ENCODE assay signal across 11 cellular contexts in the genomic region with DNA sequence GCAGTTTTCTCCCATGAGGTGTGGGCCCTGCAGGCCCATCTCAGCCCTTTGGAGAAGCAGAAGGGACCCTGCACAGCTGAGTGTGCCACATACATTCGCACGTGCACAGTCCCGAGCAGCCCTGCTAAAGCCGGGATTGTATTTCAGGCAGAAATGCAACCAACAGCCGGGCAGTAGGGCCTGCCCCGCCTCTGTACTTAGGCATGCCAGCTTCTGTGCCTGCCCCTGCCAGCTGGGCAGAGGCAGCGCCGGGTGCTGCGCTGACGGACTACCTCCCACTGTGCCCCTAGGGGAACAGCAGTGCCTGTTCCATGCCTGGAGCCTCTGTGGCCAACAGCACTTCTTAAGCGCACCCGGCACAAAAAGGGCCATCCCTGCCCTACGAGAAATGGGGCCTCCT.
DNase-seq lines count a peak whose midpoint lies in the region; ATAC-seq and TF ChIP-seq lines count a peak whose summit lies in the region.
"Had no signal": no experiment of that assay in that cellular context is flagged by ENCODE, and none has a peak within 500 bp of the region (broad histone marks: within the 10 kb centered on the region; RNA-seq: fewer than 3 reads in every experiment).

No MANE protein-coding gene starts in this region.

- H3K27me3 Mint-ChIP-seq in brain (no peaks in the 10 kb centered on the region), type B pancreatic cell (no peaks in the 10 kb centered on the region)
- H3K27me3 Mint-ChIP-seq in activated CD4-positive, alpha-beta T cell treated with anti-CD3 and anti-CD28 coated beads, Interleukin-2, amount 10 ng/mL, durations not matched to agents 24 days and 14 days: no peaks in the 10 kb centered on the region
- no peaks in the 10 kb centered on the region for H3K27me3 Mint-ChIP-seq in activated CD8-positive, alpha-beta T cell treated with anti-CD3 and anti-CD28 coated beads for 36 hours

- H3K9me3 ChIP-seq in liver (ENCODE audit: control insufficient read depth in 4 of 4, low read length in 3 of 4): no peaks in the 10 kb centered on the region

- TF ChIP-seq RAD21 in liver (IDR thresholded peaks at IDR 0.05): peak; percentile 29 to 64

- H3K27ac ChIP-seq in liver (ENCODE audit: low read depth in 1 of 2, low read length in 2 of 2) (no peak overlapping the region), substantia nigra (ENCODE audit: low read depth, low read length, poor library complexity, severe bottlenecking) (peak overlapping the region; percentile 80)

- H3K4me3 ChIP-seq in liver (ENCODE audit: low read depth in 1 of 3, low read length in 3 of 3): no peak overlapping the region

- TF ChIP-seq CTCF in brain (conservative IDR thresholded peaks at IDR 0.05) (no peak), liver (IDR thresholded peaks at IDR 0.05; ENCODE audit: low read depth, low read length, missing input control) (no peak), type B pancreatic cell (conservative IDR thresholded peaks at IDR 0.05) (no peak)
- TF ChIP-seq CTCF in activated CD8-positive, alpha-beta T cell treated with anti-CD3 and anti-CD28 coated beads for 36 hours (IDR thresholded peaks at IDR 0.05): no peak

- POLR2A ChIA-PET in activated CD8-positive, alpha-beta T cell treated with anti-CD3 and anti-CD28 coated beads for 36 hours (lab: Charles Lee): no interaction called here

- no peak overlapping the region for H3K9ac ChIP-seq in liver (ENCODE audit: low read depth in 1 of 2, low read length in 2 of 2)

- intact Hi-C loops in activated CD4-positive, alpha-beta T cell treated with anti-CD3 and anti-CD28 coated beads, Interleukin-2, amount 10 ng/mL, durations not matched to agents 24 days and 14 days (cut with micrococcal nuclease): no loop called here
- intact Hi-C loops in activated CD8-positive, alpha-beta T cell treated with anti-CD3 and anti-CD28 coated beads for 36 hours (cut with micrococcal nuclease): no loop called here

- peaks cover 15 to 65% (median 47%) of the 10 kb centered on the region in 4 donors for H3K4me1 ChIP-seq in liver (ENCODE audit: control insufficient read depth in 4 of 4, insufficient read depth in 4 of 4, low read length in 3 of 4)

- H3K27ac Mint-ChIP-seq in brain (peak overlapping the region in 4 of 5 experiments; percentile 89 to 96 (median 94)), type B pancreatic cell (no peak overlapping the region)
- H3K27ac Mint-ChIP-seq in activated CD4-positive, alpha-beta T cell treated with anti-CD3 and anti-CD28 coated beads, Interleukin-2, amount 10 ng/mL, durations not matched to agents 24 days and 14 days: no peak overlapping the region
- no peak overlapping the region for H3K27ac Mint-ChIP-seq in activated CD8-positive, alpha-beta T cell treated with anti-CD3 and anti-CD28 coated beads for 36 hours
- H3K27ac Mint-ChIP-seq: endodermal cell had no signal

- no peaks in the 10 kb centered on the region for H3K9me3 Mint-ChIP-seq in brain
- no peaks in the 10 kb centered on the region for H3K9me3 Mint-ChIP-seq in activated CD4-positive, alpha-beta T cell treated with anti-CD3 and anti-CD28 coated beads, Interleukin-2, amount 10 ng/mL, durations not matched to agents 24 days and 14 days
- H3K9me3 Mint-ChIP-seq in type B pancreatic cell: no peaks in the 10 kb centered on the region
- H3K9me3 Mint-ChIP-seq in activated CD8-positive, alpha-beta T cell treated with anti-CD3 and anti-CD28 coated beads for 36 hours: no peaks in the 10 kb centered on the region
- H3K9me3 Mint-ChIP-seq: endodermal cell had no signal

- H3K36me3 Mint-ChIP-seq in brain (peaks cover 5% of the 10 kb centered on the region), type B pancreatic cell (no peaks in the 10 kb centered on the region)
- peaks cover 10% of the 10 kb centered on the region for H3K36me3 Mint-ChIP-seq in activated CD4-positive, alpha-beta T cell treated with anti-CD3 and anti-CD28 coated beads, Interleukin-2, amount 10 ng/mL, durations not matched to agents 24 days and 14 days (ENCODE audit: low read depth)
- no peaks in the 10 kb centered on the region for H3K36me3 Mint-ChIP-seq in activated CD8-positive, alpha-beta T cell treated with anti-CD3 and anti-CD28 coated beads for 36 hours (ENCODE audit: low read depth)

- peaks cover 75% of the 10 kb centered on the region for H3K4me1 Mint-ChIP-seq in brain
- H3K4me1 Mint-ChIP-seq in activated CD4-positive, alpha-beta T cell treated with anti-CD3 and anti-CD28 coated beads, Interleukin-2, amount 10 ng/mL, durations not matched to agents 24 days and 14 days: peaks cover 16% of the 10 kb centered on the region
- peaks cover 13% of the 10 kb centered on the region for H3K4me1 Mint-ChIP-seq in type B pancreatic cell (ENCODE audit: unreplicated experiment)
- peaks cover 16% of the 10 kb centered on the region for H3K4me1 Mint-ChIP-seq in activated CD8-positive, alpha-beta T cell treated with anti-CD3 and anti-CD28 coated beads for 36 hours (ENCODE audit: low read depth)

- DNase-seq in NCI-H1694 treated with DMSO at 0.1 percent for 48 hours (lab: John Stamatoyannopoulos, UW) (peak; percentile 79), substantia nigra (lab: John Stamatoyannopoulos, UW) (peak in 47 of 49 donors; percentile 17 to 92 (median 72)), type B pancreatic cell (ENCODE audit: extremely low spot score, unreplicated experiment) (no peak), 8988T (no peak)
- DNase-seq in activated CD4-positive, alpha-beta T cell treated with anti-CD3 and anti-CD28 coated beads, Interleukin-2, amount 10 ng/mL, durations not matched to agents 24 days and 14 days: no peak
- DNase-seq in activated CD8-positive, alpha-beta T cell treated with anti-CD3 and anti-CD28 coated beads for 36 hours: no peak
- DNase-seq: EL; endodermal cell; stimulated activated CD4-positive, alpha-beta T cell treated with anti-CD3 and anti-CD28 coated beads, Interleukin-2, amount 100 ng/mL, for 48 hours had no signal

- CTCF ChIA-PET in activated CD8-positive, alpha-beta T cell treated with anti-CD3 and anti-CD28 coated beads for 36 hours (lab: Charles Lee): no interaction called here

- H3K4me3 Mint-ChIP-seq in brain (peak overlapping the region in 2 of 5 experiments; percentile 33 to 37), type B pancreatic cell (no peak overlapping the region)
- H3K4me3 Mint-ChIP-seq in activated CD4-positive, alpha-beta T cell treated with anti-CD3 and anti-CD28 coated beads, Interleukin-2, amount 10 ng/mL, durations not matched to agents 24 days and 14 days: no peak overlapping the region
- H3K4me3 Mint-ChIP-seq in activated CD8-positive, alpha-beta T cell treated with anti-CD3 and anti-CD28 coated beads for 36 hours: no peak overlapping the region
- H3K4me3 Mint-ChIP-seq: endodermal cell had no signal

- peaks cover 0 to 2% (median 0%) of the 10 kb centered on the region in 4 donors for H3K36me3 ChIP-seq in liver (ENCODE audit: control insufficient read depth in 4 of 4, insufficient read depth in 3 of 4, low read depth in 1 of 4, low read length in 3 of 4)

- no peaks in the 10 kb centered on the region for H3K27me3 ChIP-seq in liver (ENCODE audit: control insufficient read depth in 4 of 4, insufficient read depth in 4 of 4, low read length in 3 of 4)

- 35% methylated on average over 13 of the region's 13 CpGs for WGBS in liver

- no peak for ATAC-seq in activated CD8-positive, alpha-beta T cell treated with anti-CD3 and anti-CD28 coated beads for 36 hours

TF ChIP-seq in liver, 16 proteins besides CTCF, POLR2A, EP300 and RAD21 (continues in another document):
- TF ChIP-seq REST (IDR thresholded peaks at IDR 0.05) (no peak), SP1 (IDR thresholded peaks at IDR 0.05) (peak; percentile 25), EGR1 (IDR thresholded peaks at IDR 0.05; ENCODE audit: low read depth in 2 of 2) (no peak), RXRA (IDR thresholded peaks at IDR 0.05) (no peak), FOXA2 (IDR thresholded peaks at IDR 0.05) (no peak), HNF4A (conservative IDR thresholded peaks at IDR 0.05) (peak in 1 of 2 donors; percentile 24)
- TF ChIP-seq, protein P1, sequence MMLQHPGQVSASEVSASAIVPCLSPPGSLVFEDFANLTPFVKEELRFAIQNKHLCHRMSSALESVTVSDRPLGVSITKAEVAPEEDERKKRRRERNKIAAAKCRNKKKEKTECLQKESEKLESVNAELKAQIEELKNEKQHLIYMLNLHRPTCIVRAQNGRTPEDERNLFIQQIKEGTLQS (IDR thresholded peaks at IDR 0.05): no peak

Comparison
In these comparisons a context has a peak if more than half of its experiments do, and no peak if none do; other contexts are left out.
1. DNase-seq: peak in NCI-H1694 treated with DMSO at 0.1 percent for 48 hours (single experiment) and substantia nigra (47 of 49); none in activated CD4-positive, alpha-beta T cell treated with anti-CD3 and anti-CD28 coated beads, Interleukin-2, amount 10 ng/mL, durations not matched to agents 24 days and 14 days (single experiment), type B pancreatic cell (single experiment), 8988T (single experiment) and activated CD8-positive, alpha-beta T cell treated with anti-CD3 and anti-CD28 coated beads for 36 hours (single experiment).
2. H3K27ac Mint-ChIP-seq: peak in brain (4 of 5); none in activated CD4-positive, alpha-beta T cell treated with anti-CD3 and anti-CD28 coated beads, Interleukin-2, amount 10 ng/mL, durations not matched to agents 24 days and 14 days (single experiment), type B pancreatic cell (single experiment) and activated CD8-positive, alpha-beta T cell treated with anti-CD3 and anti-CD28 coated beads for 36 hours (single experiment).